ENCODE assay signal across 16 cellular contexts in the genomic region with DNA sequence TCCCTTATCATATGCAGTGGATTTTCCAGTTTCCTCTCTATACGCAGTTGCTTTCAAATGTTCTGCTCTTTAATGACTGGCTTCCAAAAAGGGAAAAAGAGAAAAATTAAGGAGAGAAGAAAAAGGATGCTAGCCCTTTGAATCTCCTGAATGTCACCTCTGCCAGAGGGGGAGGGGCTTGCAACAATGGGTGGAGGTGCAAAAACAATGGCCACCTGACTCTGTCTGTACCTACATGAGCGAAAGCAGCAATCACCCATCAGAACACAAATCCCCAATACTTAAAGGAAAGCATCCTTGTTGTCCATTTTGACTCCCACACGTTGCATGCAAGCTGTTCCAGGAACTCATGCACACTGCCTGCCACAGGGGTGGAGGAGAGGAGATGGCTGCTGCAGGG.
A peak's percentile ranks its signal among the peaks of the same experiment; 100 is the strongest.
DNase-seq lines count a peak whose midpoint lies in the region; ATAC-seq and TF ChIP-seq lines count a peak whose summit lies in the region.
"Had no signal": no experiment of that assay in that cellular context is flagged by ENCODE, and none has a peak within 500 bp of the region (broad histone marks: within the 10 kb centered on the region; RNA-seq: fewer than 3 reads in every experiment).

No MANE protein-coding gene starts in this region.

- no peak overlapping the region for H3K4me3 Mint-ChIP-seq in endodermal cell
- H3K4me3 Mint-ChIP-seq: H9 had no signal

- H3K4me1 Mint-ChIP-seq in endodermal cell = peaks cover 8% of the 10 kb centered on the region

- no peak overlapping the region for H3K27ac ChIP-seq in endodermal cell (ENCODE audit: low read depth, low read length)

- WGBS in endodermal cell (ENCODE audit: insufficient coverage in 1 of 2, insufficient read length in 1 of 2), 2 experiments = 68% methylated on average over 3 of the region's 3 CpGs; no CpG with 5 or more reads in 1 of the 2 experiments

- DNase-seq in OCI-M1 (lab: John Stamatoyannopoulos, UW) = peak; percentile 13
- peak; percentile 44 for DNase-seq in endodermal cell
- DNase-seq in iPS-NIHi7 (ENCODE audit: extremely low spot score) = peak; percentile 32
- no peak for DNase-seq in SIG-M5 (lab: John Stamatoyannopoulos, UW)
- DNase-seq in amygdala (lab: John Stamatoyannopoulos, UW) = no peak
- DNase-seq: C1 segment of cervical spinal cord; Calu3; CD4-positive, alpha-beta memory T cell; COR-L47; DMS153; DND-41; GOT3; H9 had no signal

- no peak for TF ChIP-seq CTCF in endodermal cell (conservative IDR thresholded peaks at IDR 0.05)

- H3K9me3 ChIP-seq in endodermal cell (ENCODE audit: control insufficient read depth, low read length) = peaks cover 12% of the 10 kb centered on the region

- H3K27me3 Mint-ChIP-seq in endodermal cell (ENCODE audit: insufficient read depth) = no peaks in the 10 kb centered on the region
- H3K27me3 Mint-ChIP-seq: CD4-positive, alpha-beta memory T cell had no signal

- H3K9me3 Mint-ChIP-seq in endodermal cell = peaks cover 25% of the 10 kb centered on the region

- H3K4me1 ChIP-seq in endodermal cell (ENCODE audit: control insufficient read depth, insufficient read depth, low read length) = no peaks in the 10 kb centered on the region

- ATAC-seq in GM21515 (IDR thresholded peaks at IDR 0.05; ENCODE audit: unreplicated experiment) (no peak), HG03460 (IDR thresholded peaks at IDR 0.05; ENCODE audit: unreplicated experiment) (no peak)
- ATAC-seq: HCT116 had no signal

- no peak overlapping the region for H3K4me3 ChIP-seq in endodermal cell (ENCODE audit: low read length)

- no peak overlapping the region for H3K27ac Mint-ChIP-seq in endodermal cell
- H3K27ac Mint-ChIP-seq: CD4-positive, alpha-beta memory T cell; H9 had no signal

- no peaks in the 10 kb centered on the region for H3K27me3 ChIP-seq in endodermal cell (ENCODE audit: control insufficient read depth, insufficient read depth, low read length, poor library complexity, severe bottlenecking)

- no peak overlapping the region for H3K9ac ChIP-seq in endodermal cell (ENCODE audit: extremely low read depth, low read length, poor library complexity, severe bottlenecking)

- H3K36me3 Mint-ChIP-seq in endodermal cell (ENCODE audit: low read depth) = peaks cover 9% of the 10 kb centered on the region

- no peaks in the 10 kb centered on the region for H3K36me3 ChIP-seq in endodermal cell (ENCODE audit: control insufficient read depth, insufficient read depth, low read length)

Comparison
In these comparisons a context has a peak if more than half of its experiments do, and no peak if none do; other contexts are left out.
1. DNase-seq: peak in OCI-M1 (single experiment), endodermal cell (single experiment) and iPS-NIHi7 (single experiment); none in SIG-M5 (single experiment) and amygdala (0 of 56).